Comparison of ENCODE assay signal across 1 cellular context in the genomic region with DNA sequence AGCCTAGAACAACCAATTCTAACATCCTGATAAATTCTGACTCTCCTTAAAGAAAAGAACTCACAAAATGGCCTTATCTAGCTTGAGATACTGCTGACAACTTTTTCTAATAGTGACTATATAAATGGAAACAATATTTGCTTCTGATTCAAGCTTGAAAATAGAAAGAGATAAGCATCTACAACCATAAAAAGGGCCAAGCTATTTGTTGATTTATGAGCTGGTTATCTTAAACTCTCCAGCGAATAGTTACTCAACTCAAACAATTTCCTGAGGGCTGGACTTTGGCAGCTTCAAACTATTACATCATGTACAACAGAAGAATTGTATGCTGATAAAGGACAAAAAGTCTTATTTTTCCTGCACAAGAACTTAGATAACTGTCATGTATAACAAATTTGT.
TF ChIP-seq lines count a peak whose summit lies in the region.

No MANE protein-coding gene starts in this region.

TF ChIP-seq in HepG2, 621 proteins besides CTCF, POLR2A, EP300 and RAD21 (continued from another document and continues in another):
- TF ChIP-seq, protein P1, sequence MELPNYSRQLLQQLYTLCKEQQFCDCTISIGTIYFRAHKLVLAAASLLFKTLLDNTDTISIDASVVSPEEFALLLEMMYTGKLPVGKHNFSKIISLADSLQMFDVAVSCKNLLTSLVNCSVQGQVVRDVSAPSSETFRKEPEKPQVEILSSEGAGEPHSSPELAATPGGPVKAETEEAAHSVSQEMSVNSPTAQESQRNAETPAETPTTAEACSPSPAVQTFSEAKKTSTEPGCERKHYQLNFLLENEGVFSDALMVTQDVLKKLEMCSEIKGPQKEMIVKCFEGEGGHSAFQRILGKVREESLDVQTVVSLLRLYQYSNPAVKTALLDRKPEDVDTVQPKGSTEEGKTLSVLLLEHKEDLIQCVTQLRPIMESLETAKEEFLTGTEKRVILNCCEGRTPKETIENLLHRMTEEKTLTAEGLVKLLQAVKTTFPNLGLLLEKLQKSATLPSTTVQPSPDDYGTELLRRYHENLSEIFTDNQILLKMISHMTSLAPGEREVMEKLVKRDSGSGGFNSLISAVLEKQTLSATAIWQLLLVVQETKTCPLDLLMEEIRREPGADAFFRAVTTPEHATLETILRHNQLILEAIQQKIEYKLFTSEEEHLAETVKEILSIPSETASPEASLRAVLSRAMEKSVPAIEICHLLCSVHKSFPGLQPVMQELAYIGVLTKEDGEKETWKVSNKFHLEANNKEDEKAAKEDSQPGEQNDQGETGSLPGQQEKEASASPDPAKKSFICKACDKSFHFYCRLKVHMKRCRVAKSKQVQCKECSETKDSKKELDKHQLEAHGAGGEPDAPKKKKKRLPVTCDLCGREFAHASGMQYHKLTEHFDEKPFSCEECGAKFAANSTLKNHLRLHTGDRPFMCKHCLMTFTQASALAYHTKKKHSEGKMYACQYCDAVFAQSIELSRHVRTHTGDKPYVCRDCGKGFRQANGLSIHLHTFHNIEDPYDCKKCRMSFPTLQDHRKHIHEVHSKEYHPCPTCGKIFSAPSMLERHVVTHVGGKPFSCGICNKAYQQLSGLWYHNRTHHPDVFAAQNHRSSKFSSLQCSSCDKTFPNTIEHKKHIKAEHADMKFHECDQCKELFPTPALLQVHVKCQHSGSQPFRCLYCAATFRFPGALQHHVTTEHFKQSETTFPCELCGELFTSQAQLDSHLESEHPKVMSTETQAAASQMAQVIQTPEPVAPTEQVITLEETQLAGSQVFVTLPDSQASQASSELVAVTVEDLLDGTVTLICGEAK (IDR thresholded peaks at IDR 0.05), result no peak
- TF ChIP-seq, protein P1 (CRISPR knock-in tag; IDR thresholded peaks at IDR 0.05), result no peak
- no peak for TF ChIP-seq POGZ (CRISPR knock-in tag; IDR thresholded peaks at IDR 0.05)
- TF ChIP-seq CHD2 (IDR thresholded peaks at IDR 0.05; ENCODE audit: low read depth, low read length), result no peak
- TF ChIP-seq HIC2 (CRISPR knock-in tag; IDR thresholded peaks at IDR 0.05; ENCODE audit: low read depth), result no peak
- TF ChIP-seq BORCS8-MEF2B (CRISPR knock-in tag; IDR thresholded peaks at IDR 0.05), result no peak
- TF ChIP-seq, protein P2, sequence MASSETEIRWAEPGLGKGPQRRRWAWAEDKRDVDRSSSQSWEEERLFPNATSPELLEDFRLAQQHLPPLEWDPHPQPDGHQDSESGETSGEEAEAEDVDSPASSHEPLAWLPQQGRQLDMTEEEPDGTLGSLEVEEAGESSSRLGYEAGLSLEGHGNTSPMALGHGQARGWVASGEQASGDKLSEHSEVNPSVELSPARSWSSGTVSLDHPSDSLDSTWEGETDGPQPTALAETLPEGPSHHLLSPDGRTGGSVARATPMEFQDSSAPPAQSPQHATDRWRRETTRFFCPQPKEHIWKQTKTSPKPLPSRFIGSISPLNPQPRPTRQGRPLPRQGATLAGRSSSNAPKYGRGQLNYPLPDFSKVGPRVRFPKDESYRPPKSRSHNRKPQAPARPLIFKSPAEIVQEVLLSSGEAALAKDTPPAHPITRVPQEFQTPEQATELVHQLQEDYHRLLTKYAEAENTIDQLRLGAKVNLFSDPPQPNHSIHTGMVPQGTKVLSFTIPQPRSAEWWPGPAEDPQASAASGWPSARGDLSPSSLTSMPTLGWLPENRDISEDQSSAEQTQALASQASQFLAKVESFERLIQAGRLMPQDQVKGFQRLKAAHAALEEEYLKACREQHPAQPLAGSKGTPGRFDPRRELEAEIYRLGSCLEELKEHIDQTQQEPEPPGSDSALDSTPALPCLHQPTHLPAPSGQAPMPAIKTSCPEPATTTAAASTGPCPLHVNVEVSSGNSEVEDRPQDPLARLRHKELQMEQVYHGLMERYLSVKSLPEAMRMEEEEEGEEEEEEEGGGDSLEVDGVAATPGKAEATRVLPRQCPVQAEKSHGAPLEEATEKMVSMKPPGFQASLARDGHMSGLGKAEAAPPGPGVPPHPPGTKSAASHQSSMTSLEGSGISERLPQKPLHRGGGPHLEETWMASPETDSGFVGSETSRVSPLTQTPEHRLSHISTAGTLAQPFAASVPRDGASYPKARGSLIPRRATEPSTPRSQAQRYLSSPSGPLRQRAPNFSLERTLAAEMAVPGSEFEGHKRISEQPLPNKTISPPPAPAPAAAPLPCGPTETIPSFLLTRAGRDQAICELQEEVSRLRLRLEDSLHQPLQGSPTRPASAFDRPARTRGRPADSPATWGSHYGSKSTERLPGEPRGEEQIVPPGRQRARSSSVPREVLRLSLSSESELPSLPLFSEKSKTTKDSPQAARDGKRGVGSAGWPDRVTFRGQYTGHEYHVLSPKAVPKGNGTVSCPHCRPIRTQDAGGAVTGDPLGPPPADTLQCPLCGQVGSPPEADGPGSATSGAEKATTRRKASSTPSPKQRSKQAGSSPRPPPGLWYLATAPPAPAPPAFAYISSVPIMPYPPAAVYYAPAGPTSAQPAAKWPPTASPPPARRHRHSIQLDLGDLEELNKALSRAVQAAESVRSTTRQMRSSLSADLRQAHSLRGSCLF (CRISPR knock-in tag; IDR thresholded peaks at IDR 0.05; ENCODE audit: borderline replicate concordance), result no peak
- TF ChIP-seq, protein P3, sequence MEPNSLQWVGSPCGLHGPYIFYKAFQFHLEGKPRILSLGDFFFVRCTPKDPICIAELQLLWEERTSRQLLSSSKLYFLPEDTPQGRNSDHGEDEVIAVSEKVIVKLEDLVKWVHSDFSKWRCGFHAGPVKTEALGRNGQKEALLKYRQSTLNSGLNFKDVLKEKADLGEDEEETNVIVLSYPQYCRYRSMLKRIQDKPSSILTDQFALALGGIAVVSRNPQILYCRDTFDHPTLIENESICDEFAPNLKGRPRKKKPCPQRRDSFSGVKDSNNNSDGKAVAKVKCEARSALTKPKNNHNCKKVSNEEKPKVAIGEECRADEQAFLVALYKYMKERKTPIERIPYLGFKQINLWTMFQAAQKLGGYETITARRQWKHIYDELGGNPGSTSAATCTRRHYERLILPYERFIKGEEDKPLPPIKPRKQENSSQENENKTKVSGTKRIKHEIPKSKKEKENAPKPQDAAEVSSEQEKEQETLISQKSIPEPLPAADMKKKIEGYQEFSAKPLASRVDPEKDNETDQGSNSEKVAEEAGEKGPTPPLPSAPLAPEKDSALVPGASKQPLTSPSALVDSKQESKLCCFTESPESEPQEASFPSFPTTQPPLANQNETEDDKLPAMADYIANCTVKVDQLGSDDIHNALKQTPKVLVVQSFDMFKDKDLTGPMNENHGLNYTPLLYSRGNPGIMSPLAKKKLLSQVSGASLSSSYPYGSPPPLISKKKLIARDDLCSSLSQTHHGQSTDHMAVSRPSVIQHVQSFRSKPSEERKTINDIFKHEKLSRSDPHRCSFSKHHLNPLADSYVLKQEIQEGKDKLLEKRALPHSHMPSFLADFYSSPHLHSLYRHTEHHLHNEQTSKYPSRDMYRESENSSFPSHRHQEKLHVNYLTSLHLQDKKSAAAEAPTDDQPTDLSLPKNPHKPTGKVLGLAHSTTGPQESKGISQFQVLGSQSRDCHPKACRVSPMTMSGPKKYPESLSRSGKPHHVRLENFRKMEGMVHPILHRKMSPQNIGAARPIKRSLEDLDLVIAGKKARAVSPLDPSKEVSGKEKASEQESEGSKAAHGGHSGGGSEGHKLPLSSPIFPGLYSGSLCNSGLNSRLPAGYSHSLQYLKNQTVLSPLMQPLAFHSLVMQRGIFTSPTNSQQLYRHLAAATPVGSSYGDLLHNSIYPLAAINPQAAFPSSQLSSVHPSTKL (CRISPR knock-in tag; IDR thresholded peaks at IDR 0.05), result peak; percentile 95
- TF ChIP-seq, protein P4, sequence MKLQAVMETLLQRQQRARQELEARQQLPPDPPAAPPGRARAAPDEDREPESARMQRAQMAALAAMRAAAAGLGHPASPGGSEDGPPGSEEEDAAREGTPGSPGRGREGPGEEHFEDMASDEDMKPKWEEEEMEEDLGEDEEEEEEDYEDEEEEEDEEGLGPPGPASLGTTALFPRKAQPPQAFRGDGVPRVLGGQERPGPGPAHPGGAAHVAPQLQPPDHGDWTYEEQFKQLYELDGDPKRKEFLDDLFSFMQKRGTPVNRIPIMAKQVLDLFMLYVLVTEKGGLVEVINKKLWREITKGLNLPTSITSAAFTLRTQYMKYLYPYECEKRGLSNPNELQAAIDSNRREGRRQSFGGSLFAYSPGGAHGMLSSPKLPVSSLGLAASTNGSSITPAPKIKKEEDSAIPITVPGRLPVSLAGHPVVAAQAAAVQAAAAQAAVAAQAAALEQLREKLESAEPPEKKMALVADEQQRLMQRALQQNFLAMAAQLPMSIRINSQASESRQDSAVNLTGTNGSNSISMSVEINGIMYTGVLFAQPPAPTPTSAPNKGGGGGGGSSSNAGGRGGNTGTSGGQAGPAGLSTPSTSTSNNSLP (IDR thresholded peaks at IDR 0.05; ENCODE audit: low read depth, low read length), result peak; percentile 84
- TF ChIP-seq ZNF782 (CRISPR knock-in tag; IDR thresholded peaks at IDR 0.05; ENCODE audit: borderline replicate concordance), result no peak
- no peak for TF ChIP-seq ZNF33A (CRISPR knock-in tag; IDR thresholded peaks at IDR 0.05; ENCODE audit: borderline replicate concordance)
- TF ChIP-seq SP4 (CRISPR knock-in tag; IDR thresholded peaks at IDR 0.05), result no peak
- no peak for TF ChIP-seq ZBTB46 (CRISPR knock-in tag; IDR thresholded peaks at IDR 0.05; ENCODE audit: borderline replicate concordance)
- no peak for TF ChIP-seq ZNF772 (CRISPR knock-in tag; IDR thresholded peaks at IDR 0.05)
- no peak for TF ChIP-seq ADNP (CRISPR knock-in tag; IDR thresholded peaks at IDR 0.05)
- TF ChIP-seq SPEN (CRISPR knock-in tag; IDR thresholded peaks at IDR 0.05; ENCODE audit: low read depth), result no peak
- no peak for TF ChIP-seq NFIB (CRISPR knock-in tag; IDR thresholded peaks at IDR 0.05; ENCODE audit: borderline replicate concordance)
- peak; percentile 62 for TF ChIP-seq PPARG (CRISPR knock-in tag; conservative IDR thresholded peaks at IDR 0.05)
- TF ChIP-seq GFI1 (CRISPR knock-in tag; IDR thresholded peaks at IDR 0.05; ENCODE audit: borderline replicate concordance), result peak; percentile 39; the same call in 1 of the 2 replicates
- no peak for TF ChIP-seq SIN3B (IDR thresholded peaks at IDR 0.05; ENCODE audit: low read length)
- TF ChIP-seq TBP (CRISPR knock-in tag; IDR thresholded peaks at IDR 0.05), result no peak
- no peak for TF ChIP-seq SRSF9 (IDR thresholded peaks at IDR 0.05; ENCODE audit: borderline replicate concordance, insufficient read depth, low read depth, low read length, poor library complexity, severe bottlenecking)
- TF ChIP-seq RFX5 (IDR thresholded peaks at IDR 0.05; ENCODE audit: low read depth, low read length), result no peak
- TF ChIP-seq MTA1 (CRISPR knock-in tag; IDR thresholded peaks at IDR 0.05; ENCODE audit: borderline replicate concordance), result no peak
- TF ChIP-seq XRCC5 (optimal IDR thresholded peaks at IDR 0.05; ENCODE audit: low read length), result no peak
- TF ChIP-seq MIER2 (CRISPR knock-in tag; IDR thresholded peaks at IDR 0.05), result no peak
- TF ChIP-seq TOPORS (CRISPR knock-in tag; IDR thresholded peaks at IDR 0.05), result no peak
- no peak for TF ChIP-seq ZNF383 (CRISPR knock-in tag; IDR thresholded peaks at IDR 0.05; ENCODE audit: borderline replicate concordance)
- no peak for TF ChIP-seq ZNF260 (CRISPR knock-in tag; IDR thresholded peaks at IDR 0.05; ENCODE audit: borderline replicate concordance, low read depth)
- TF ChIP-seq AHR (CRISPR knock-in tag; IDR thresholded peaks at IDR 0.05), result no peak
- no peak; the same call in 1 of the 2 replicates for TF ChIP-seq NKX3-1 (CRISPR knock-in tag; IDR thresholded peaks at IDR 0.05)
- no peak for TF ChIP-seq AKAP8 (CRISPR knock-in tag; IDR thresholded peaks at IDR 0.05)
- TF ChIP-seq JARID2 (CRISPR knock-in tag; IDR thresholded peaks at IDR 0.05; ENCODE audit: insufficient replicate concordance), result no peak
